ENCODE assay signal across 9 cellular contexts in genomic region chr2:17851731-17852585, GRCh38. TPM values are rescaled to one million over a fixed set of nuclear protein-coding genes. Genes with fewer than 3 reads are reported as not detected.
DNase-seq lines count a peak whose midpoint lies in the region; ATAC-seq, FAIRE-seq and TF ChIP-seq lines count a peak whose summit lies in the region.
"Had no signal": no experiment of that assay in that cellular context is flagged by ENCODE, and none has a peak within 500 bp of the region (broad histone marks: within the 10 kb centered on the region; RNA-seq: fewer than 3 reads in every experiment).

No MANE protein-coding gene starts in this region.

- H3K4me1 ChIP-seq in effector memory CD4-positive, alpha-beta T cell (ENCODE audit: control insufficient read depth, insufficient read depth, low read length, poor library complexity, severe bottlenecking): no peaks in the 10 kb centered on the region

- DNase-seq in AG10803 (ENCODE audit: low read depth) (peak; percentile 72), GM12892 (ENCODE audit: insufficient read length) (peak; percentile 43), MV-4-11 (lab: John Stamatoyannopoulos, UW) (peak; percentile 65), SW 1271 (lab: John Stamatoyannopoulos, UW) (peak; percentile 41 to 68)
- no peak for DNase-seq in effector memory CD4-positive, alpha-beta T cell
- DNase-seq: T-cell had no signal

- H3K4me3 ChIP-seq in AG10803 (ENCODE audit: low read length) (no peak overlapping the region), neural cell (ENCODE audit: low read length) (no peak overlapping the region)
- H3K4me3 ChIP-seq in effector memory CD4-positive, alpha-beta T cell (ENCODE audit: insufficient read depth, low read depth, low read length, poor library complexity, severe bottlenecking): no peak overlapping the region

- no peaks in the 10 kb centered on the region for H3K9me2 ChIP-seq in neural cell (ENCODE audit: insufficient read depth, low read length)

- H3F3A ChIP-seq in neural cell (ENCODE audit: insufficient read depth, low read length, poor library complexity, severe bottlenecking): no peaks in the 10 kb centered on the region

- H3K9ac ChIP-seq in neural cell (ENCODE audit: low read length): no peak overlapping the region

- no peaks in the 10 kb centered on the region for H3K27me3 ChIP-seq in neural cell (ENCODE audit: insufficient read depth, low read depth, low read length)
- no peaks in the 10 kb centered on the region for H3K27me3 ChIP-seq in effector memory CD4-positive, alpha-beta T cell (replicated peaks; ENCODE audit: control insufficient read depth, insufficient read depth, low read length, poor library complexity, severe bottlenecking)

- TF ChIP-seq POLR2A in GM12892 (IDR thresholded peaks at IDR 0.05; ENCODE audit: low read depth, low read length): no peak

- H2AFZ ChIP-seq in neural cell (ENCODE audit: low read depth, low read length): no peak overlapping the region

- ATAC-seq in HG02623 (IDR thresholded peaks at IDR 0.05; ENCODE audit: unreplicated experiment): peak; percentile 83
- ATAC-seq in esophagus mucosa: peak; percentile 92

- TF ChIP-seq EP300 in neural cell (conservative IDR thresholded peaks at IDR 0.05; ENCODE audit: poor library complexity, severe bottlenecking): no peak

- TF ChIP-seq RAD21 in neural cell (conservative IDR thresholded peaks at IDR 0.05): peak; percentile 94

- FAIRE-seq in GM12892 (lab: Jason Lieb, UNC): no peak

- TF ChIP-seq CTCF in AG10803 (conservative IDR thresholded peaks at IDR 0.05; ENCODE audit: low read length) (peak; percentile 98), neural cell (IDR thresholded peaks at IDR 0.05; ENCODE audit: poor library complexity, severe bottlenecking) (peak; percentile 93)

- no peaks in the 10 kb centered on the region for H3K79me2 ChIP-seq in neural cell (replicated peaks; ENCODE audit: insufficient read depth, low read length)

- H3K4me2 ChIP-seq in neural cell (ENCODE audit: low read length): no peak overlapping the region

- H4K20me1 ChIP-seq in neural cell (ENCODE audit: insufficient read depth): no peaks in the 10 kb centered on the region

- no peaks in the 10 kb centered on the region for H3K36me3 ChIP-seq in neural cell (ENCODE audit: insufficient read depth, low read length)
- no peaks in the 10 kb centered on the region for H3K36me3 ChIP-seq in effector memory CD4-positive, alpha-beta T cell (ENCODE audit: control insufficient read depth, insufficient read depth, low read length)

- no peaks in the 10 kb centered on the region for H3K9me3 ChIP-seq in neural cell (ENCODE audit: low read length)
- H3K9me3 ChIP-seq in effector memory CD4-positive, alpha-beta T cell (ENCODE audit: control insufficient read depth, low read length): no peaks in the 10 kb centered on the region

- no peak overlapping the region for H3K27ac ChIP-seq in neural cell (ENCODE audit: low read length)
- H3K27ac ChIP-seq in effector memory CD4-positive, alpha-beta T cell (ENCODE audit: insufficient read depth, low read length, poor library complexity, severe bottlenecking): no peak overlapping the region

TF ChIP-seq in neural cell, 6 proteins besides CTCF, POLR2A, EP300 and RAD21:
- TF ChIP-seq EZH2 (IDR thresholded peaks at IDR 0.05; ENCODE audit: borderline replicate concordance, insufficient read depth, low read length, poor library complexity, severe bottlenecking) (no peak), SMC3 (conservative IDR thresholded peaks at IDR 0.05; ENCODE audit: poor library complexity) (peak; percentile 97)

RNA-seq across cellular contexts. Expression of gene KCNS3, which starts 26.5 kb away (rescaled TPM):
- polyA plus RNA-seq in GM12892 (2012; ENCODE audit: missing spikeins): 0.15 TPM
- 3.4 TPM for total RNA-seq in esophagus mucosa
- polyA plus RNA-seq in neural cell: 0.15 TPM in 1 of 2 replicates, not detected in the other
- 0.73 and 0.81 TPM in 2 replicates for polyA minus RNA-seq in neural cell

RNA-seq across cellular contexts. Expression of gene MSGN1, which starts 35.7 kb away (rescaled TPM):
- not detected for polyA plus RNA-seq in GM12892 (2012; ENCODE audit: missing spikeins)
- total RNA-seq in esophagus mucosa: not detected
- polyA plus RNA-seq in neural cell: not detected in 2 replicates
- polyA minus RNA-seq in neural cell: not detected in 2 replicates
- total RNA-seq: T-cell had no signal

Comparison
In these comparisons a context has a peak if more than half of its experiments do, and no peak if none do; other contexts are left out.
1. DNase-seq: peak in AG10803 (single experiment), GM12892 (single experiment), MV-4-11 (single experiment) and SW 1271 (2 of 2); none in effector memory CD4-positive, alpha-beta T cell (0 of 3).